ENCODE assay signal across 1 cellular context in genomic region chr6:129903082-129903481, GRCh38.
TF ChIP-seq lines count a peak whose summit lies in the region.

No MANE protein-coding gene starts in this region.

TF ChIP-seq in GM12878, 131 proteins besides CTCF, POLR2A, EP300 and RAD21 (continued from another document):
- TF ChIP-seq USF2 (IDR thresholded peaks at IDR 0.05; ENCODE audit: borderline replicate concordance, low read depth, low read length) (no peak), NFXL1 (IDR thresholded peaks at IDR 0.05; ENCODE audit: borderline replicate concordance) (no peak), ASH2L (IDR thresholded peaks at IDR 0.05; ENCODE audit: borderline replicate concordance, low read depth) (no peak), STAT1 (conservative IDR thresholded peaks at IDR 0.05) (no peak), HDAC2 (IDR thresholded peaks at IDR 0.05) (no peak)
